17 cellular contexts compared by ENCODE assay signal in the genomic region with DNA sequence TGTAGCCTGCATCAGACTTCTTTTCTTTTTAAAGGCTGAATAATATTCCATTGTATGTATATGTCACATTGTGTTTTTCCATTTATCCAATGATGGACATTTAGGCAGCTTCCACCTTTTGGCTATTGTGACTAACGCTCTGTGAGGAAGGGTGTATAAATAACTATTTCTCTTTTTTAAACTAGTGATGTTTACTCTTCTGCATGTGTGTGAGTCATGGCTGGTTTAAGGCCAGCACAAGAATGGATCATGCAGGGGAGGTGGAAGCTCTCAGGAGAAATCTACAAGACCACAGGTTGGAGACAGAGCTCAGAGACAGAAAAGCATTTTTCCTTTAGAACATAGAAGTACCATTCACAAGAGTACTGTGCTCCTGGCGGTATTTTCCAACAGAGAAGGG.
DNase-seq lines count a peak whose midpoint lies in the region; ATAC-seq, FAIRE-seq and TF ChIP-seq lines count a peak whose summit lies in the region.
"Had no signal": no experiment of that assay in that cellular context is flagged by ENCODE, and none has a peak within 500 bp of the region (broad histone marks: within the 10 kb centered on the region; RNA-seq: fewer than 3 reads in every experiment).

No MANE protein-coding gene starts in this region.

- no peak overlapping the region for H3K4me3 ChIP-seq in fibroblast of mammary gland (ENCODE audit: control insufficient read depth, low read depth, low read length)
- H3K4me3 ChIP-seq in H7 (ENCODE audit: insufficient read depth, low read depth, low read length): no peak overlapping the region
- H3K4me3 ChIP-seq: HAP-1 had no signal

- no peaks in the 10 kb centered on the region for H3K27me3 ChIP-seq in H7 (ENCODE audit: control insufficient read depth, insufficient read depth, low read length)

- ATAC-seq in HG03571 (IDR thresholded peaks at IDR 0.05; ENCODE audit: unreplicated experiment) (no peak), HG02588 (IDR thresholded peaks at IDR 0.05; ENCODE audit: unreplicated experiment) (no peak)
- ATAC-seq: activated CD8-positive, alpha-beta memory T cell treated with anti-CD3 and anti-CD28 coated beads, Interleukin-2, amount 10 ng/mL, durations not matched to agents 7 days and 5 days; CD8-positive, alpha-beta T cell; sciatic nerve; stimulated activated naive B cell treated with anti-CD40 and anti-IgM and Interleukin-4, amounts not matched to agents 10 μg/mL and 1 μg/mL and 100 μg/mL, for 72 hours had no signal

- DNase-seq in HCEC 1CT (peak; percentile 39), T1000 (lab: John Stamatoyannopoulos, UW) (peak; percentile 16), fibroblast of mammary gland (ENCODE audit: low read depth) (peak; percentile 80), urothelium cell line (ENCODE audit: low spot score) (peak; percentile 54), H7 (no peak)
- DNase-seq: activated CD8-positive, alpha-beta memory T cell treated with anti-CD3 and anti-CD28 coated beads, Interleukin-2, amount 10 ng/mL, durations not matched to agents 7 days and 5 days; activated naive CD4-positive, alpha-beta T cell treated with anti-CD3 and anti-CD28 coated beads, Interleukin-2, amount 10 ng/mL, durations not matched to agents 7 days and 5 days; CD8-positive, alpha-beta T cell; NCI-H2029 treated with DMSO at 0.1 percent for 48 hours; NCI-H774; SHP77 treated with DMSO at 0.1 percent for 48 hours; stimulated activated naive B cell treated with anti-CD40 and anti-IgM and Interleukin-4, amounts not matched to agents 10 μg/mL and 1 μg/mL and 100 μg/mL, for 72 hours had no signal

- FAIRE-seq in urothelium cell line (lab: Jason Lieb, UNC): no peak
- FAIRE-seq: TTC549 had no signal

- no peaks in the 10 kb centered on the region for H3K36me3 ChIP-seq in H7 (replicated peaks; ENCODE audit: control insufficient read depth, insufficient read depth, low read length)
- H3K36me3 ChIP-seq: HAP-1 had no signal

- no peak for TF ChIP-seq CTCF in fibroblast of mammary gland (conservative IDR thresholded peaks at IDR 0.05; ENCODE audit: control insufficient read depth, insufficient read depth, low read depth, low read length)
